ENCODE assay signal across 26 cellular contexts in the genomic region with DNA sequence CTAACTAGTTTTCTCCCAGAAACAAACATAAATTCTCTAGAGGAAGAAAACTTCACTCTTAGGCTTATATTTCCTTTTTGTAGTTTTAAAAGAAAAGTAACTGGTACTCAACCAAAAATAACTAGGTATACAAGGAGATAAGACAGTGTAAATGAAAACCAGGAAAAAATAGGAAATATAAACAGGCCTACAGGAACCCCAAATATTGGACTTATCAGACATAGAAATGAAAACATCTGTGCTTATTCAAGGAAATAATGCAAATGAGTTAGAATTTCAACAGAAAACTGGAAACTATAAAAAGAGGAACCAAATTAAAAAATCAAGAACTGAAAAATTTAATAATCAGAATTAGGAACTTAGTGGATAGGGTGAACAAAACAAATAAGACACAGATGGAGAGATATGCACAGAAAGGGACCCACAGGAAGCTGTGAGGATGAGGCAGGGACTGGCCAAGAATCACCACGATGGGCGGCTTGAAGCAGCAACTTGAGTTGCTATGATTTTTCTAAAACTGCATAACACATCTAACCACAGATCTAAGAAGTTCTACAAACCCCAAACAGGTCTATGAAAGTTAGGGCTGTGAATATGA.
"Had no signal": no experiment of that assay in that cellular context is flagged by ENCODE, and none has a peak within 500 bp of the region (broad histone marks: within the 10 kb centered on the region; RNA-seq: fewer than 3 reads in every experiment).

No MANE protein-coding gene starts in this region.

- H3K27ac ChIP-seq: adrenal gland, body of pancreas, epithelial cell of prostate, esophagus squamous epithelium, left lung, parathyroid adenoma, psoas muscle, sigmoid colon, suprapubic skin, tibial artery had no signal

- ATAC-seq: activated CD8-positive, alpha-beta T cell treated with anti-CD3 and anti-CD28 coated beads for 36 hours; body of pancreas; left lung; naive thymus-derived CD4-positive, alpha-beta T cell; psoas muscle had no signal

- H3K36me3 ChIP-seq: adrenal gland, esophagus squamous epithelium, left lung, sigmoid colon, suprapubic skin, tibial artery had no signal

- H3K79me2 ChIP-seq: parathyroid adenoma had no signal

- DNase-seq: activated CD4-positive, alpha-beta T cell treated with anti-CD3 and anti-CD28 coated beads, Interleukin-2, amount 50 U/mL, for 1 hour; activated CD8-positive, alpha-beta T cell treated with anti-CD3 and anti-CD28 coated beads for 36 hours; activated effector memory CD4-positive, alpha-beta T cell treated with Interleukin-2 at 50 U/mL for 16 hours; activated naive CD4-positive, alpha-beta T cell treated with Interleukin-2 at 50 U/mL for 16 hours; adrenal gland; aorta; body of pancreas; dermis blood vessel endothelial cell; effector CD4-positive, alpha-beta T cell; esophagus squamous epithelium; foreskin melanocyte; glutamatergic neuron; left lung; naive thymus-derived CD4-positive, alpha-beta T cell; small intestine; stimulated activated CD4-positive, alpha-beta T cell treated with anti-CD3 and anti-CD28 coated beads, Interleukin-1b, Interleukin-23, amount 100 ng/mL, for 48 hours; stimulated activated CD4-positive, alpha-beta T cell treated with anti-CD3 and anti-CD28 coated beads, Interleukin-4, amount 100 ng/mL, for 4 hours; stimulated activated CD8-positive, alpha-beta memory T cell treated with anti-CD3 and anti-CD28 coated beads, Interleukin-4, amount 100 ng/mL, for 48 hours; stimulated activated naive CD4-positive, alpha-beta T cell; T-helper 2 cell; tibial artery had no signal

- H3K4me1 ChIP-seq: adrenal gland, body of pancreas, esophagus squamous epithelium, left lung, parathyroid adenoma, psoas muscle, sigmoid colon, suprapubic skin had no signal

- H3K27me3 ChIP-seq: adrenal gland, body of pancreas had no signal

- H3K4me3 ChIP-seq: adrenal gland, body of pancreas, esophagus squamous epithelium, left lung, psoas muscle, sigmoid colon, suprapubic skin, tibial artery had no signal
